12 cellular contexts compared by ENCODE assay signal in genomic region chr3:150232992-150233451, GRCh38.
DNase-seq lines count a peak whose midpoint lies in the region; ATAC-seq, FAIRE-seq and TF ChIP-seq lines count a peak whose summit lies in the region.
"Had no signal": no experiment of that assay in that cellular context is flagged by ENCODE, and none has a peak within 500 bp of the region (broad histone marks: within the 10 kb centered on the region; RNA-seq: fewer than 3 reads in every experiment).

No MANE protein-coding gene starts in this region.

- H3K4me3 ChIP-seq in keratinocyte (ENCODE audit: control insufficient read depth in 2 of 3, extremely low read depth in 1 of 3, insufficient read depth in 2 of 3, low read depth in 1 of 3, low read length in 3 of 3) (no peak overlapping the region), upper lobe of right lung (no peak overlapping the region)

- H3K36me3 ChIP-seq in keratinocyte (ENCODE audit: control insufficient read depth in 2 of 2, extremely low read depth in 1 of 2, insufficient read depth in 2 of 2, low read length in 2 of 2): no peaks in the 10 kb centered on the region
- H3K36me3 ChIP-seq in upper lobe of right lung: no peaks in the 10 kb centered on the region
- H3K36me3 ChIP-seq: neutrophil had no signal

- dilution Hi-C loops in keratinocyte (cut with MboI; ENCODE audit: extremely low pct_ligation_motif_present, low sequenced_read_pairs): loop anchor here (25.0 kb wide), 1 partner anchor 179 kb away; the partner anchor contains the start of gene TSC22D2

- DNase-seq in NCI-H1417 (lab: John Stamatoyannopoulos, UW) (peak in 2 of 3 experiments; percentile 26 to 56), NCI-H1417 treated with DMSO at 0.1 percent for 48 hours (lab: John Stamatoyannopoulos, UW) (no peak), astrocyte of the hippocampus (ENCODE audit: low read depth, low spot score) (peak; percentile 93), keratinocyte (ENCODE audit: low read depth, low spot score) (peak; percentile 28), upper lobe of right lung (no peak), SIG-M5 (lab: John Stamatoyannopoulos, UW) (no peak), NCI-H2081 treated with DMSO at 0.1 percent for 48 hours (lab: John Stamatoyannopoulos, UW) (no peak)
- DNase-seq: activated B cell treated with CpG ODN at 0.5 μM for 24 hours, amniotic stem cell, NCI-H524 treated with DMSO at 0.1 percent for 48 hours had no signal

- ATAC-seq in upper lobe of right lung (peak; percentile 36), GM21717 (IDR thresholded peaks at IDR 0.05; ENCODE audit: unreplicated experiment) (no peak)

- H3K27ac ChIP-seq in keratinocyte (ENCODE audit: control insufficient read depth, insufficient read depth, low read length) (peak overlapping the region; percentile 0), upper lobe of right lung (no peak overlapping the region)
- H3K27ac ChIP-seq: neutrophil had no signal

- no peaks in the 10 kb centered on the region for H3K79me2 ChIP-seq in keratinocyte (ENCODE audit: control insufficient read depth, insufficient read depth, low read length)

- H3K27me3 ChIP-seq in keratinocyte (ENCODE audit: control insufficient read depth, extremely low read depth, insufficient read depth, low read length): no peaks in the 10 kb centered on the region
- no peaks in the 10 kb centered on the region for H3K27me3 ChIP-seq in upper lobe of right lung
- H3K27me3 ChIP-seq: neutrophil had no signal

- intact Hi-C loops in upper lobe of right lung (cut with DNase I): no loop called here

- H3K4me2 ChIP-seq in keratinocyte (ENCODE audit: control insufficient read depth, extremely low read depth, insufficient read depth, low read depth, low read length): peak overlapping the region; percentile 11

- H3K9me3 ChIP-seq in keratinocyte (ENCODE audit: control insufficient read depth, low read depth, low read length) (no peaks in the 10 kb centered on the region), upper lobe of right lung (no peaks in the 10 kb centered on the region)
- H3K9me3 ChIP-seq: neutrophil had no signal

- H3K9me1 ChIP-seq in keratinocyte (ENCODE audit: control insufficient read depth, extremely low read depth, insufficient read depth, low read length): no peaks in the 10 kb centered on the region

- no peak overlapping the region for H3K9ac ChIP-seq in keratinocyte (ENCODE audit: control insufficient read depth, extremely low read depth, insufficient read depth, low read length)

- TF ChIP-seq CTCF in keratinocyte (optimal IDR thresholded peaks at IDR 0.05 in 1 of 3, IDR thresholded peaks at IDR 0.05 in 1 of 3, conservative IDR thresholded peaks at IDR 0.05 in 1 of 3; ENCODE audit: extremely low read depth in 1 of 3, insufficient read depth in 2 of 3, low read length in 3 of 3): no peak
- TF ChIP-seq CTCF in upper lobe of right lung (IDR thresholded peaks at IDR 0.05): no peak

- no peaks in the 10 kb centered on the region for H4K20me1 ChIP-seq in keratinocyte (ENCODE audit: control insufficient read depth, extremely low read depth, insufficient read depth, low read length)

- peak; percentile 88 for FAIRE-seq in keratinocyte (lab: Jason Lieb, UNC)

- H3K4me1 ChIP-seq in keratinocyte (ENCODE audit: control insufficient read depth, extremely low read depth, insufficient read depth, low read length) (peaks cover 37% of the 10 kb centered on the region), upper lobe of right lung (peaks cover 8% of the 10 kb centered on the region)

- H2AFZ ChIP-seq in keratinocyte (ENCODE audit: control insufficient read depth, low read length): peak overlapping the region; percentile 4

Comparison
In these comparisons a context has a peak if more than half of its experiments do, and no peak if none do; other contexts are left out.
1. DNase-seq: peak in NCI-H1417 (2 of 3), astrocyte of the hippocampus (single experiment) and keratinocyte (single experiment); none in NCI-H1417 treated with DMSO at 0.1 percent for 48 hours (single experiment), upper lobe of right lung (single experiment), SIG-M5 (single experiment) and NCI-H2081 treated with DMSO at 0.1 percent for 48 hours (single experiment).